ENCODE assay signal across 12 cellular contexts in genomic region chrX:124216396-124217124, GRCh38.
A peak's percentile ranks its signal among the peaks of the same experiment; 100 is the strongest.
DNase-seq lines count a peak whose midpoint lies in the region; ATAC-seq, FAIRE-seq and TF ChIP-seq lines count a peak whose summit lies in the region.
"Had no signal": no experiment of that assay in that cellular context is flagged by ENCODE, and none has a peak within 500 bp of the region (broad histone marks: within the 10 kb centered on the region; RNA-seq: fewer than 3 reads in every experiment).

No MANE protein-coding gene starts in this region.

- H3K4me1 ChIP-seq in neural progenitor cell (peaks cover 39% of the 10 kb centered on the region), pancreas (no peaks in the 10 kb centered on the region)

- H3K36me3 ChIP-seq in KOPT-K1 (ENCODE audit: insufficient read depth, low read length) (no peaks in the 10 kb centered on the region), neural progenitor cell (no peaks in the 10 kb centered on the region), pancreas (no peaks in the 10 kb centered on the region)

- H3K4me2 ChIP-seq in neural progenitor cell: peak overlapping the region; percentile 65

- no peaks in the 10 kb centered on the region for H3K9me3 ChIP-seq in KOPT-K1 (ENCODE audit: insufficient read depth, low read length, poor library complexity, severe bottlenecking)
- no peaks in the 10 kb centered on the region for H3K9me3 ChIP-seq in neural progenitor cell (ENCODE audit: low read depth)
- H3K9me3 ChIP-seq in pancreas: no peaks in the 10 kb centered on the region

- peaks cover 46% of the 10 kb centered on the region for H3F3A ChIP-seq in neural progenitor cell (ENCODE audit: low read depth)

- H3K4me3 ChIP-seq in neural progenitor cell (peak overlapping the region; percentile 24), pancreas (no peak overlapping the region)

- no peaks in the 10 kb centered on the region for H3K79me2 ChIP-seq in neural progenitor cell (ENCODE audit: low read depth)

- H3K27me3 Mint-ChIP-seq in T-helper 2 cell treated with Interferon-gamma antibody and Interleukin-4, amounts not matched to agents 5 μg/mL and 100 μg/mL, for 36 hours (ENCODE audit: low read depth): no peaks in the 10 kb centered on the region
- H3K27me3 Mint-ChIP-seq in activated naive CD8-positive, alpha-beta T cell treated with anti-CD3 and anti-CD28 coated beads, Interleukin-2, amount 50 U/mL, for 24 hours: peaks cover 2% of the 10 kb centered on the region
- no peaks in the 10 kb centered on the region for H3K27me3 Mint-ChIP-seq in neural progenitor cell (ENCODE audit: insufficient read depth, low read depth)

- no peaks in the 10 kb centered on the region for H4K20me1 ChIP-seq in neural progenitor cell (ENCODE audit: low read depth)

- no peaks in the 10 kb centered on the region for H3K9me3 Mint-ChIP-seq in T-helper 2 cell treated with Interferon-gamma antibody and Interleukin-4, amounts not matched to agents 5 μg/mL and 100 μg/mL, for 36 hours
- H3K9me3 Mint-ChIP-seq in activated naive CD8-positive, alpha-beta T cell treated with anti-CD3 and anti-CD28 coated beads, Interleukin-2, amount 50 U/mL, for 24 hours: no peaks in the 10 kb centered on the region
- H3K9me3 Mint-ChIP-seq in neural progenitor cell: peaks cover 12% of the 10 kb centered on the region

- H3K27ac Mint-ChIP-seq in T-helper 2 cell treated with Interferon-gamma antibody and Interleukin-4, amounts not matched to agents 5 μg/mL and 100 μg/mL, for 36 hours: peak overlapping the region; percentile 94
- peak overlapping the region; percentile 95 for H3K27ac Mint-ChIP-seq in activated naive CD8-positive, alpha-beta T cell treated with anti-CD3 and anti-CD28 coated beads, Interleukin-2, amount 50 U/mL, for 24 hours
- H3K27ac Mint-ChIP-seq in neural progenitor cell: peak overlapping the region; percentile 100
- H3K27ac Mint-ChIP-seq: mesothelial cell of epicardium had no signal

- H3K9ac ChIP-seq in neural progenitor cell: no peak overlapping the region

- no peak overlapping the region for H2AFZ ChIP-seq in neural progenitor cell (replicated peaks)

- H3K27ac ChIP-seq in KOPT-K1 (ENCODE audit: low read depth, low read length, poor library complexity, severe bottlenecking): peak overlapping the region; percentile 96
- peak overlapping the region; percentile 88 for H3K27ac ChIP-seq in neural progenitor cell
- H3K27ac ChIP-seq in pancreas: no peak overlapping the region
- H3K27ac ChIP-seq: foreskin keratinocyte had no signal

- intact Hi-C loops in pancreas (cut with DNase I): no loop called here

- 43 to 57% methylated on average over 8 of the region's 8 CpGs for WGBS in pancreas, 2 donors

- FAIRE-seq in pancreas (lab: Jason Lieb, UNC): no peak
- FAIRE-seq: RCC 7860 had no signal

- ATAC-seq in activated naive CD8-positive, alpha-beta T cell treated with anti-CD3 and anti-CD28 coated beads, Interleukin-2, amount 50 U/mL, for 24 hours: no peak
- ATAC-seq in pancreas (no peak), HG03280 (IDR thresholded peaks at IDR 0.05; ENCODE audit: unreplicated experiment) (no peak)

- peak overlapping the region; percentile 81 for H3K4me3 Mint-ChIP-seq in T-helper 2 cell treated with Interferon-gamma antibody and Interleukin-4, amounts not matched to agents 5 μg/mL and 100 μg/mL, for 36 hours
- H3K4me3 Mint-ChIP-seq in activated naive CD8-positive, alpha-beta T cell treated with anti-CD3 and anti-CD28 coated beads, Interleukin-2, amount 50 U/mL, for 24 hours: peak overlapping the region; percentile 68
- peak overlapping the region; percentile 62 for H3K4me3 Mint-ChIP-seq in neural progenitor cell
- H3K4me3 Mint-ChIP-seq: mesothelial cell of epicardium had no signal

- H3K36me3 Mint-ChIP-seq in T-helper 2 cell treated with Interferon-gamma antibody and Interleukin-4, amounts not matched to agents 5 μg/mL and 100 μg/mL, for 36 hours (ENCODE audit: low read depth): no peaks in the 10 kb centered on the region
- H3K36me3 Mint-ChIP-seq in activated naive CD8-positive, alpha-beta T cell treated with anti-CD3 and anti-CD28 coated beads, Interleukin-2, amount 50 U/mL, for 24 hours (ENCODE audit: low read depth): peaks cover 3% of the 10 kb centered on the region
- peaks cover 6% of the 10 kb centered on the region for H3K36me3 Mint-ChIP-seq in neural progenitor cell
- H3K36me3 Mint-ChIP-seq: mesothelial cell of epicardium had no signal

- no peak for DNase-seq in T-helper 2 cell treated with Interferon-gamma antibody and Interleukin-4, amounts not matched to agents 5 μg/mL and 100 μg/mL, for 36 hours (ENCODE audit: low spot score)
- no peak for DNase-seq in T-helper 2 cell
- DNase-seq in activated naive CD8-positive, alpha-beta T cell treated with anti-CD3 and anti-CD28 coated beads, Interleukin-2, amount 50 U/mL, for 24 hours: no peak
- DNase-seq in neural progenitor cell (ENCODE audit: low spot score): peak; percentile 69
- no peak for DNase-seq in pancreas
- no peak for DNase-seq in LoVo (ENCODE audit: low spot score)
- DNase-seq: foreskin keratinocyte, NCI-H1092 had no signal

- peaks cover 69% of the 10 kb centered on the region for H3K4me1 Mint-ChIP-seq in T-helper 2 cell treated with Interferon-gamma antibody and Interleukin-4, amounts not matched to agents 5 μg/mL and 100 μg/mL, for 36 hours (ENCODE audit: low read depth)
- peaks cover 88% of the 10 kb centered on the region for H3K4me1 Mint-ChIP-seq in activated naive CD8-positive, alpha-beta T cell treated with anti-CD3 and anti-CD28 coated beads, Interleukin-2, amount 50 U/mL, for 24 hours
- peaks cover 60% of the 10 kb centered on the region for H3K4me1 Mint-ChIP-seq in neural progenitor cell

- H3K27me3 ChIP-seq in neural progenitor cell (no peaks in the 10 kb centered on the region), pancreas (no peaks in the 10 kb centered on the region)
- H3K27me3 ChIP-seq: foreskin keratinocyte had no signal

- no peak for TF ChIP-seq CTCF in neural progenitor cell (IDR thresholded peaks at IDR 0.05)
- TF ChIP-seq CTCF in pancreas (IDR thresholded peaks at IDR 0.05): no peak

Comparison
In these comparisons a context has a peak if more than half of its experiments do, and no peak if none do; other contexts are left out.
1. H3K27ac ChIP-seq: peak in KOPT-K1 (single experiment) and neural progenitor cell (single experiment); none in pancreas (0 of 4).
2. Peak in every context shown above with its lines, with median percentiles within 50 percentile points of each other: H3K27ac Mint-ChIP-seq and H3K4me3 Mint-ChIP-seq.